Comparison of ENCODE assay signal across 1 cellular context in the genomic region with DNA sequence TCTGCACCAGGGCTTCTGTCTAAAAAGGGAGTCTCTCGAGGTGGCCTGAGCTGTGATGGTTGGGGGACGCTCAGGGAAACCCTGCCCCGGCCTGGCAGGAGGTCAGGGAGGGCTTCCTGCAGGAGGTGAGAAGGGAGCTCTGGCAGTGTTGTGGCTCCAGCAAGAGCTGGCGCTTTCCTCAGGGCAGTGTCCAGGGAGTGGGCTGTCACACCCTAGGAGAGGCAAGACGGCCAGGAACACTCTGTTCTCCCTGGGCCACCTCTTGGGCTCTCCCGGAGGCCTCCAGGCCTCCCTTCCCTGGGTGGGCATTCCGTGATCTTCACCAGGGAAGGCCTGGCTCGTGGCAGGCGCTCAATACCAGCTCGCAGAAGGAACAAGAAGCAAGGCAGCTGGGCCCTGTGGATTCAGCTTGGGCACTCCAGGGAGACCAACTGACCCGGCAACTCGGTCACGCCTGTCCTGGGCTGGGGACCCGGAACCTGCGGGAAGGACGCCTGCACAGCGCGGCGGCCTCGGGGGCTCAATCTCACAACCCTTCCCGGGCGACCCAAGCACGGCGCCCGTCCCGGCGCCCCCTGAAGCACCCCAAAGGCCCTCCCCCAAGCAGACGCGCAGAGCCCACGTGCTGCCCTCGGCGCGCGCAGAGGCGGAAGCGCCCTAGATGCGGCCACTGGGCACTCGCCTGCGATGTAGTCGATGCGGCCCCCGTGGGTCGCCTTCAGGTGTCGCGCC.
TF ChIP-seq lines count a peak whose summit lies in the region.

No MANE protein-coding gene starts in this region.

TF ChIP-seq in WTC11, 78 proteins besides CTCF, POLR2A, EP300 and RAD21 (continued from another document):
- TF ChIP-seq NR1H2 (CRISPR knock-in tag; IDR thresholded peaks at IDR 0.05) (no peak), IRF2 (CRISPR knock-in tag; IDR thresholded peaks at IDR 0.05; ENCODE audit: borderline replicate concordance, low read depth) (no peak), EMX1 (CRISPR knock-in tag; IDR thresholded peaks at IDR 0.05) (no peak), MYBL2 (CRISPR knock-in tag; IDR thresholded peaks at IDR 0.05) (no peak), MXD4 (CRISPR knock-in tag; IDR thresholded peaks at IDR 0.05; ENCODE audit: borderline replicate concordance) (no peak), SP1 (CRISPR knock-in tag; conservative IDR thresholded peaks at IDR 0.05) (no peak), ZNF317 (CRISPR knock-in tag; IDR thresholded peaks at IDR 0.05; ENCODE audit: borderline replicate concordance, low read depth) (no peak), CREB1 (CRISPR knock-in tag; IDR thresholded peaks at IDR 0.05) (no peak; the same call in 1 of the 2 replicates), AFF4 (CRISPR knock-in tag; IDR thresholded peaks at IDR 0.05; ENCODE audit: borderline replicate concordance) (no peak)
- TF ChIP-seq, protein P1, sequence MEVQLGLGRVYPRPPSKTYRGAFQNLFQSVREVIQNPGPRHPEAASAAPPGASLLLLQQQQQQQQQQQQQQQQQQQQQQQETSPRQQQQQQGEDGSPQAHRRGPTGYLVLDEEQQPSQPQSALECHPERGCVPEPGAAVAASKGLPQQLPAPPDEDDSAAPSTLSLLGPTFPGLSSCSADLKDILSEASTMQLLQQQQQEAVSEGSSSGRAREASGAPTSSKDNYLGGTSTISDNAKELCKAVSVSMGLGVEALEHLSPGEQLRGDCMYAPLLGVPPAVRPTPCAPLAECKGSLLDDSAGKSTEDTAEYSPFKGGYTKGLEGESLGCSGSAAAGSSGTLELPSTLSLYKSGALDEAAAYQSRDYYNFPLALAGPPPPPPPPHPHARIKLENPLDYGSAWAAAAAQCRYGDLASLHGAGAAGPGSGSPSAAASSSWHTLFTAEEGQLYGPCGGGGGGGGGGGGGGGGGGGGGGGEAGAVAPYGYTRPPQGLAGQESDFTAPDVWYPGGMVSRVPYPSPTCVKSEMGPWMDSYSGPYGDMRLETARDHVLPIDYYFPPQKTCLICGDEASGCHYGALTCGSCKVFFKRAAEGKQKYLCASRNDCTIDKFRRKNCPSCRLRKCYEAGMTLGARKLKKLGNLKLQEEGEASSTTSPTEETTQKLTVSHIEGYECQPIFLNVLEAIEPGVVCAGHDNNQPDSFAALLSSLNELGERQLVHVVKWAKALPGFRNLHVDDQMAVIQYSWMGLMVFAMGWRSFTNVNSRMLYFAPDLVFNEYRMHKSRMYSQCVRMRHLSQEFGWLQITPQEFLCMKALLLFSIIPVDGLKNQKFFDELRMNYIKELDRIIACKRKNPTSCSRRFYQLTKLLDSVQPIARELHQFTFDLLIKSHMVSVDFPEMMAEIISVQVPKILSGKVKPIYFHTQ (CRISPR knock-in tag; IDR thresholded peaks at IDR 0.05), result no peak
